Comparison of ENCODE assay signal across 1 cellular context in genomic region chr17:8315740-8316217, GRCh38.
TF ChIP-seq lines count a peak whose summit lies in the region.

No MANE protein-coding gene starts in this region.

TF ChIP-seq in K562, 482 proteins besides CTCF, POLR2A, EP300 and RAD21:
- TF ChIP-seq CTBP1 (IDR thresholded peaks at IDR 0.05; ENCODE audit: borderline replicate concordance) (no peak), ZNF408 (CRISPR knock-in tag; IDR thresholded peaks at IDR 0.05; ENCODE audit: low read depth) (no peak), ATF4 (CRISPR knock-in tag; IDR thresholded peaks at IDR 0.05) (no peak), KLF16 (IDR thresholded peaks at IDR 0.05) (no peak), EZH2 (IDR thresholded peaks at IDR 0.05; ENCODE audit: borderline replicate concordance, low read depth, low read length) (no peak), SREBF2 (CRISPR knock-in tag; IDR thresholded peaks at IDR 0.05) (no peak), ZBTB1 (CRISPR knock-in tag; IDR thresholded peaks at IDR 0.05; ENCODE audit: borderline replicate concordance, low read depth) (no peak), CHD1 (IDR thresholded peaks at IDR 0.05; ENCODE audit: low read length) (no peak), TAF15 (IDR thresholded peaks at IDR 0.05; ENCODE audit: low read depth, low read length) (no peak), ZBTB5 (IDR thresholded peaks at IDR 0.05) (no peak), MBD1 (CRISPR knock-in tag; IDR thresholded peaks at IDR 0.05) (no peak), RCOR1 (IDR thresholded peaks at IDR 0.05; ENCODE audit: borderline replicate concordance in 1 of 2, low read depth in 2 of 2, low read length in 2 of 2) (no peak), ZBTB12 (CRISPR knock-in tag; IDR thresholded peaks at IDR 0.05) (no peak), ZBED1 (IDR thresholded peaks at IDR 0.05) (no peak), ZNF280A (IDR thresholded peaks at IDR 0.05; ENCODE audit: low read depth, partially characterized antibody) (no peak), BRF1 (IDR thresholded peaks at IDR 0.05; ENCODE audit: borderline replicate concordance, extremely low read depth, insufficient read length) (no peak), DNMT1 (IDR thresholded peaks at IDR 0.05) (no peak), STAG1 (CRISPR knock-in tag; IDR thresholded peaks at IDR 0.05; ENCODE audit: borderline replicate concordance) (no peak)
